30 cellular contexts compared by ENCODE assay signal in the genomic region with DNA sequence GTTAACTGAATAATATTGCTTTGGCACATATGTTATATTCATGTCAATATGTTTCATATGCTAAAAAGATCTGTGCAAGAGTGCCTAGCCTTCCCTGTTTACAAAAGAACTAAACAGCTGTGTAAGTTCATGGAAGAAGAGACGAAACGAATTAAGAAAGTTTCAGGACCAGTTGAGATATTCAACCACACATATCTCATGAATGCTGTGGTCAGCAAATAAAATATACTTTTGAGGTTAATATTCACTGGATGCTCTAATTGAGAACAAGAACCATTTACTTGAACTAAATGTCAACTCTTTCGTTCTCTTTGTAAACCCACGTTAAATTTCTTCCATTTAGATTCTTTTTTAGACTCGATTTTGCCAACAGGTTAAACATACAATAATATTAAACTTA.
"Had no signal": no experiment of that assay in that cellular context is flagged by ENCODE, and none has a peak within 500 bp of the region (broad histone marks: within the 10 kb centered on the region; RNA-seq: fewer than 3 reads in every experiment).

No MANE protein-coding gene starts in this region.

- DNase-seq: activated B cell treated with CpG ODN at 0.5 μM for 24 hours; activated CD4-positive, alpha-beta T cell treated with anti-CD3 and anti-CD28 coated beads for 48 hours; activated CD4-positive, alpha-beta T cell treated with anti-CD3 and anti-CD28 coated beads, Interleukin-2, amount 50 U/mL, for 1 hour; activated CD4-positive, alpha-beta T cell treated with anti-CD3 and anti-CD28 coated beads, Interleukin-2, amount 50 U/mL, for 48 hours; activated CD8-positive, alpha-beta memory T cell treated with anti-CD3 and anti-CD28 coated beads for 24 hours; activated CD8-positive, alpha-beta T cell treated with anti-CD3 and anti-CD28 coated beads for 36 hours; activated effector memory CD4-positive, alpha-beta T cell treated with Interleukin-2 at 50 U/mL for 16 hours; activated gamma-delta T cell treated with Interleukin-2 at 50 U/mL for 16 hours; activated naive CD4-positive, alpha-beta T cell treated with anti-CD3 and anti-CD28 coated beads, Interleukin-2, amount 50 U/mL, for 16 hours; activated naive CD4-positive, alpha-beta T cell treated with Interleukin-2 at 50 U/mL for 16 hours; activated T-cell treated with anti-CD3 and anti-CD28 coated beads, Interleukin-2, amount 50 U/mL, for 4 hours; amniotic stem cell; anterior cingulate cortex; brain microvascular endothelial cell; dorsolateral prefrontal cortex; effector memory CD4-positive, alpha-beta T cell; endodermal cell; foreskin keratinocyte; gastrocnemius medialis; glutamatergic neuron; heart right ventricle; T-helper 17 cell; T1000; WERI-Rb-1 had no signal

- H3K27me3 ChIP-seq: brain microvascular endothelial cell, dorsolateral prefrontal cortex, foreskin keratinocyte, gastrocnemius medialis, heart right ventricle had no signal

- H3K9me3 ChIP-seq: gastrocnemius medialis, heart right ventricle had no signal

- H3K4me3 ChIP-seq: coronary artery, dorsolateral prefrontal cortex, gastrocnemius medialis, heart right ventricle had no signal

- H3K27ac ChIP-seq: brain microvascular endothelial cell, coronary artery, dorsolateral prefrontal cortex, foreskin keratinocyte, gastrocnemius medialis, heart right ventricle, WERI-Rb-1 had no signal

- H3K36me3 ChIP-seq: brain microvascular endothelial cell, gastrocnemius medialis, heart right ventricle, WERI-Rb-1 had no signal

- H3K4me1 ChIP-seq: foreskin keratinocyte, gastrocnemius medialis, heart right ventricle had no signal

- FAIRE-seq: astrocyte, bronchial epithelial cell had no signal

- ATAC-seq: activated CD4-positive, CD25-positive, alpha-beta regulatory T cell treated with anti-CD3 and anti-CD28 coated beads, Interleukin-2, amount 50 U/mL, for 24 hours; activated CD8-positive, alpha-beta T cell treated with anti-CD3 and anti-CD28 coated beads for 36 hours; activated T-cell treated with anti-CD3 and anti-CD28 coated beads, Interleukin-2, amount 50 U/mL, for 4 hours; activated T-helper 17 cell treated with anti-CD3 and anti-CD28 coated beads, Interleukin-2, amount 50 U/mL, for 72 hours; esophagus mucosa; foreskin keratinocyte; gastrocnemius medialis; heart right ventricle; T-helper 17 cell had no signal
